18 cellular contexts compared by ENCODE assay signal in genomic region chrX:40199704-40200103, GRCh38.
"Had no signal": no experiment of that assay in that cellular context is flagged by ENCODE, and none has a peak within 500 bp of the region (broad histone marks: within the 10 kb centered on the region; RNA-seq: fewer than 3 reads in every experiment).

No MANE protein-coding gene starts in this region.

- H3K27ac ChIP-seq: ascending aorta, esophagus muscularis mucosa, foreskin keratinocyte, lower lobe of right lung, sigmoid colon, spleen, thyroid gland had no signal

- DNase-seq: activated CD4-positive, alpha-beta T cell treated with anti-CD3 and anti-CD28 coated beads, Interleukin-2, amount 50 U/mL, for 1 hour; activated effector memory CD4-positive, alpha-beta T cell treated with anti-CD3 and anti-CD28 coated beads, Interleukin-2, amount 50 U/mL, for 16 hours; activated naive CD4-positive, alpha-beta T cell treated with anti-CD3 and anti-CD28 coated beads, Interleukin-2, amount 50 U/mL, for 16 hours; activated T-cell treated with anti-CD3 and anti-CD28 coated beads, Interleukin-2, amount 50 U/mL, for 72 hours; effector CD4-positive, alpha-beta T cell; foreskin keratinocyte; hypothalamus; islet precursor cell; left colon; lower lobe of right lung; sigmoid colon; spleen; stimulated activated naive CD4-positive, alpha-beta T cell; thyroid gland had no signal

- H3K4me1 ChIP-seq: ascending aorta, esophagus muscularis mucosa, foreskin keratinocyte, lower lobe of right lung, sigmoid colon, thyroid gland had no signal

- H3K4me3 ChIP-seq: ascending aorta, esophagus muscularis mucosa, lower lobe of right lung, sigmoid colon, spleen, thyroid gland had no signal

- H3K36me3 ChIP-seq: ascending aorta, esophagus muscularis mucosa, lower lobe of right lung, sigmoid colon, spleen, thyroid gland had no signal

- H3K4me3 Mint-ChIP-seq: activated T-cell treated with anti-CD3 and anti-CD28 coated beads, Interleukin-2, amount 50 U/mL, for 72 hours; nephron had no signal

- H3K27me3 ChIP-seq: ascending aorta, esophagus muscularis mucosa, foreskin keratinocyte, sigmoid colon, thyroid gland had no signal

- H3K27ac Mint-ChIP-seq: activated T-cell treated with anti-CD3 and anti-CD28 coated beads, Interleukin-2, amount 50 U/mL, for 72 hours; nephron had no signal

- ATAC-seq: activated CD4-positive, CD25-positive, alpha-beta regulatory T cell treated with anti-CD3 and anti-CD28 coated beads, Interleukin-2, amount 50 U/mL, for 24 hours; activated T-cell treated with anti-CD3 and anti-CD28 coated beads, Interleukin-2, amount 50 U/mL, for 72 hours; foreskin keratinocyte; left colon; lower lobe of right lung had no signal

- H3K9me3 Mint-ChIP-seq: activated T-cell treated with anti-CD3 and anti-CD28 coated beads, Interleukin-2, amount 50 U/mL, for 72 hours had no signal

- H3K9me3 ChIP-seq: ascending aorta, esophagus muscularis mucosa, lower lobe of right lung, sigmoid colon, spleen, thyroid gland had no signal
